15 cellular contexts compared by ENCODE assay signal in the genomic region with DNA sequence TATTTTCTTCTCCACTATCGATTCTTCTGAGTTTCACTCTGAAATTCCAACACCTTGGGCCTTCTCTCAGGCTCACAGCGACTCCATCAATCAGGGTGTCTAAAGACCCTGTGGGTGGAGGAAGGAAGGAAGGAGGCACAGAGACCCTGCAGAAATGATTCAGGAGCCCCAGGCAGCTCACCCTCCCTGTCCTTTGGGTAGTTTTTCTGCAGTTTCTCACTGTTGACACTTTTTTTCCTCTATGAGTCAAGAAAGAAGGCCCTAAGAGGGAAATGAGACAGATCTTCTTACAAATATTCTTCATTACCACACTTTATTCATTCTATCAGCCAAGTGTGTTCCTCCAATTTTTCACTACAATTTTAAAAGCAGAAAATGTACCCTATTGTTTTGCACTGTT. TPM values are rescaled to one million over a fixed set of nuclear protein-coding genes. Genes with fewer than 3 reads are reported as not detected.
DNase-seq lines count a peak whose midpoint lies in the region; ATAC-seq and TF ChIP-seq lines count a peak whose summit lies in the region.
"Had no signal": no experiment of that assay in that cellular context is flagged by ENCODE, and none has a peak within 500 bp of the region (broad histone marks: within the 10 kb centered on the region; RNA-seq: fewer than 3 reads in every experiment).

No MANE protein-coding gene starts in this region.

- intact Hi-C loops in left ventricle myocardium inferior (cut with micrococcal nuclease) = no loop called here
- intact Hi-C loops in left cardiac atrium (cut with DNase I) = no loop called here
- intact Hi-C loops in esophagus squamous epithelium (cut with DNase I) = no loop called here

- WGBS in esophagus squamous epithelium, 2 donors = 38 to 43% methylated on average over 2 of the region's 2 CpGs

- H3K4me1 ChIP-seq in left ventricle myocardium inferior (no peaks in the 10 kb centered on the region), esophagus squamous epithelium (no peaks in the 10 kb centered on the region)
- H3K4me1 ChIP-seq: A549 had no signal

- ATAC-seq in left cardiac atrium (no peak), HG02642 (IDR thresholded peaks at IDR 0.05; ENCODE audit: poor library complexity, unreplicated experiment) (peak; percentile 15), HG03432 (IDR thresholded peaks at IDR 0.05; ENCODE audit: unreplicated experiment) (peak; percentile 30), GM18861 (IDR thresholded peaks at IDR 0.05; ENCODE audit: unreplicated experiment) (no peak)
- ATAC-seq: A549 had no signal

- H3K9me3 ChIP-seq in left ventricle myocardium inferior (replicated peaks) (no peaks in the 10 kb centered on the region), esophagus squamous epithelium (no peaks in the 10 kb centered on the region)
- H3K9me3 ChIP-seq: A549 had no signal

- no peak overlapping the region for H3K4me3 ChIP-seq in left ventricle myocardium inferior
- no peak overlapping the region for H3K4me3 ChIP-seq in esophagus squamous epithelium
- H3K4me3 ChIP-seq: A549, coronary artery, PC-9 had no signal

- DNase-seq in left ventricle myocardium inferior = no peak
- no peak for DNase-seq in left cardiac atrium
- DNase-seq in esophagus squamous epithelium (lab: John Stamatoyannopoulos, UW) = no peak
- DNase-seq in NCI-H128 (lab: John Stamatoyannopoulos, UW; ENCODE audit: unreplicated experiment) = no peak
- no peak for DNase-seq in NCI-H446 treated with DMSO at 0.1 percent for 48 hours (lab: John Stamatoyannopoulos, UW)
- DNase-seq: Kasumi-1, NCI-H2171, PC-9 had no signal

- H3K36me3 ChIP-seq in left ventricle myocardium inferior (no peaks in the 10 kb centered on the region), esophagus squamous epithelium (no peaks in the 10 kb centered on the region)

- peaks cover 73% of the 10 kb centered on the region for H3K27me3 ChIP-seq in left ventricle myocardium inferior (ENCODE audit: low read depth)
- H3K27me3 ChIP-seq in esophagus squamous epithelium = no peaks in the 10 kb centered on the region

- TF ChIP-seq CTCF in left ventricle myocardium inferior (IDR thresholded peaks at IDR 0.05; ENCODE audit: borderline replicate concordance) (no peak), esophagus squamous epithelium (IDR thresholded peaks at IDR 0.05) (no peak)

- TF ChIP-seq POLR2A in esophagus squamous epithelium (IDR thresholded peaks at IDR 0.05) = no peak

- H3K27ac ChIP-seq in left ventricle myocardium inferior (replicated peaks) = peak overlapping the region; percentile 19
- no peak overlapping the region for H3K27ac ChIP-seq in esophagus squamous epithelium
- H3K27ac ChIP-seq: A549, coronary artery, PC-9 had no signal

RNA-seq across cellular contexts. Expression of a gene that starts 34.2 kb away (rescaled TPM):
- total RNA-seq in left ventricle myocardium inferior (not detected), left cardiac atrium (not detected), esophagus squamous epithelium (not detected)
- total RNA-seq: myocyte, PC-9, temporal lobe had no signal

Comparison
In these comparisons a context has a peak if more than half of its experiments do, and no peak if none do; other contexts are left out.
1. ATAC-seq: peak in HG02642 (single experiment) and HG03432 (single experiment); none in left cardiac atrium (0 of 2) and GM18861 (single experiment).